In genomic region chr2:101251844-101252407, GRCh38 we compare ENCODE assay signal across 8 cellular contexts. TPM values are rescaled to one million over a fixed set of nuclear protein-coding genes. Genes with fewer than 3 reads are reported as not detected.
DNase-seq lines count a peak whose midpoint lies in the region; ATAC-seq lines count a peak whose summit lies in the region.

No MANE protein-coding gene starts in this region.

- DNase-seq in stimulated activated CD4-positive, alpha-beta T cell treated with anti-CD3 and anti-CD28 coated beads, Interleukin-12 subunit alpha, Interleukin-12 subunit beta, amount 100 ng/mL, for 4 hours = peak; percentile 11
- DNase-seq in stimulated activated CD4-positive, alpha-beta T cell treated with anti-CD3 and anti-CD28 coated beads, Interleukin-4, amount 100 ng/mL, for 1 hour = no peak
- DNase-seq in NCI-H2107 treated with DMSO at 0.1 percent for 48 hours (lab: John Stamatoyannopoulos, UW; ENCODE audit: unreplicated experiment) = peak; percentile 51
- peak; percentile 36 for DNase-seq in activated naive CD4-positive, alpha-beta T cell treated with anti-CD3 and anti-CD28 coated beads, Interleukin-2, amount 50 U/mL, for 16 hours
- no peak for DNase-seq in left cardiac atrium
- no peak for DNase-seq in sciatic nerve (ENCODE audit: low spot score)
- DNase-seq in GM03348 (ENCODE audit: low spot score) = no peak

- peak; percentile 37 for ATAC-seq in HG02970 (IDR thresholded peaks at IDR 0.05; ENCODE audit: low FRiP score, unreplicated experiment)
- ATAC-seq in left cardiac atrium = peak; percentile 24 to 54
- ATAC-seq in sciatic nerve = peak; percentile 60

- intact Hi-C loops in left cardiac atrium (cut with DNase I) = no loop called here
- intact Hi-C loops in sciatic nerve (cut with DNase I) = no loop called here

RNA-seq across cellular contexts. Expression of gene CNOT11, which starts 0.8 kb away (rescaled TPM):
- total RNA-seq in left cardiac atrium = 10 to 100 TPM; 29.8 to 34.0 TPM
- total RNA-seq in sciatic nerve = 24.3 TPM

RNA-seq across cellular contexts. Expression of gene RNF149, which starts 56.6 kb away (rescaled TPM):
- 10 to 100 TPM; 22.3 to 38.0 TPM for total RNA-seq in left cardiac atrium
- 80.7 TPM for total RNA-seq in sciatic nerve

Comparison
In these comparisons a context has a peak if more than half of its experiments do, and no peak if none do; other contexts are left out.
1. DNase-seq: peak in stimulated activated CD4-positive, alpha-beta T cell treated with anti-CD3 and anti-CD28 coated beads, Interleukin-12 subunit alpha, Interleukin-12 subunit beta, amount 100 ng/mL, for 4 hours (single experiment), NCI-H2107 treated with DMSO at 0.1 percent for 48 hours (single experiment) and activated naive CD4-positive, alpha-beta T cell treated with anti-CD3 and anti-CD28 coated beads, Interleukin-2, amount 50 U/mL, for 16 hours (single experiment); none in stimulated activated CD4-positive, alpha-beta T cell treated with anti-CD3 and anti-CD28 coated beads, Interleukin-4, amount 100 ng/mL, for 1 hour (single experiment), left cardiac atrium (single experiment), sciatic nerve (single experiment) and GM03348 (single experiment).
2. Peak in every context shown above with its lines, with median percentiles within 50 percentile points of each other: ATAC-seq.